In genomic region chr22:19923914-19924513, GRCh38 we compare ENCODE assay signal across 2 cellular contexts.
A peak's percentile ranks its signal among the peaks of the same experiment; 100 is the strongest.
TF ChIP-seq lines count a peak whose summit lies in the region.

No MANE protein-coding gene starts in this region.

TF ChIP-seq in HepG2, 621 proteins besides CTCF, POLR2A, EP300 and RAD21:
- peak; percentile 84 for TF ChIP-seq ZNF770 (CRISPR knock-in tag; IDR thresholded peaks at IDR 0.05)
- no peak for TF ChIP-seq ZNF33B (CRISPR knock-in tag; IDR thresholded peaks at IDR 0.05)
- TF ChIP-seq ZBTB33 (CRISPR knock-in tag; IDR thresholded peaks at IDR 0.05): peak; percentile 84
TF ChIP-seq in HepG2: peak in this region for 2.

TF ChIP-seq in K562, 482 proteins besides CTCF, POLR2A, EP300 and RAD21 (continues in another document):
- TF ChIP-seq NCOA4 (IDR thresholded peaks at IDR 0.05; ENCODE audit: partially characterized antibody) (no peak), ELF1 (tag; IDR thresholded peaks at IDR 0.05) (no peak), ELF2 (CRISPR knock-in tag; IDR thresholded peaks at IDR 0.05) (no peak), ZNF79 (CRISPR knock-in tag; IDR thresholded peaks at IDR 0.05; ENCODE audit: low read depth) (no peak), TEAD4 (IDR thresholded peaks at IDR 0.05; ENCODE audit: low read length) (no peak), TEAD4 (CRISPR knock-in tag; IDR thresholded peaks at IDR 0.05; ENCODE audit: borderline replicate concordance) (peak; percentile 79; the same call in 1 of the 2 replicates), MYC (IDR thresholded peaks at IDR 0.05; ENCODE audit: low read depth, low read length) (no peak), MYC (CRISPR knock-in tag; IDR thresholded peaks at IDR 0.05; ENCODE audit: borderline replicate concordance, low read depth) (0 out of 2 replicates have a peak, but pooled peaks have one; percentile 34), MTA1 (IDR thresholded peaks at IDR 0.05; ENCODE audit: borderline replicate concordance) (no peak), ZFP91 (CRISPR knock-in tag; IDR thresholded peaks at IDR 0.05) (peak; percentile 73; the same call in 1 of the 2 replicates), GABPA (tag; conservative IDR thresholded peaks at IDR 0.05; ENCODE audit: low read depth) (no peak), ZNF592 (IDR thresholded peaks at IDR 0.05) (no peak), ZNF766 (CRISPR knock-in tag; conservative IDR thresholded peaks at IDR 0.05) (no peak), MAFK (IDR thresholded peaks at IDR 0.05; ENCODE audit: low read length) (peak; percentile 33; the same call in 1 of the 2 replicates), ZNF316 (IDR thresholded peaks at IDR 0.05) (no peak), ZNF134 (CRISPR knock-in tag; conservative IDR thresholded peaks at IDR 0.05) (no peak), PURB (CRISPR knock-in tag; IDR thresholded peaks at IDR 0.05; ENCODE audit: low read depth) (0 out of 2 replicates have a peak, but pooled peaks have one; percentile 75), ZKSCAN3 (CRISPR knock-in tag; IDR thresholded peaks at IDR 0.05) (no peak), HDAC1 (IDR thresholded peaks at IDR 0.05) (no peak), USF1 (CRISPR knock-in tag; IDR thresholded peaks at IDR 0.05) (peak; percentile 58), MAFF (IDR thresholded peaks at IDR 0.05; ENCODE audit: low read length) (0 out of 2 replicates have a peak, but pooled peaks have one; percentile 13), JUNB (CRISPR knock-in tag; conservative IDR thresholded peaks at IDR 0.05) (no peak), GABPB1 (CRISPR knock-in tag; IDR thresholded peaks at IDR 0.05) (no peak), HDGF (IDR thresholded peaks at IDR 0.05) (no peak), SMC3 (conservative IDR thresholded peaks at IDR 0.05; ENCODE audit: insufficient read depth, low read depth, low read length) (no peak), ZNF644 (tag; IDR thresholded peaks at IDR 0.05; ENCODE audit: low read depth) (no peak), ZNF589 (CRISPR knock-in tag; IDR thresholded peaks at IDR 0.05; ENCODE audit: low read depth) (no peak), ARHGAP35 (IDR thresholded peaks at IDR 0.05; ENCODE audit: partially characterized antibody) (no peak), CTCFL (IDR thresholded peaks at IDR 0.05; ENCODE audit: borderline replicate concordance, insufficient read depth, low read depth, low read length, poor library complexity, severe bottlenecking) (no peak), RBM25 (IDR thresholded peaks at IDR 0.05; ENCODE audit: low read depth, low read length, severe bottlenecking) (no peak), ATF2 (CRISPR knock-in tag; IDR thresholded peaks at IDR 0.05) (no peak), ZNF263 (CRISPR knock-in tag; IDR thresholded peaks at IDR 0.05; ENCODE audit: borderline replicate concordance) (no peak), MLX (CRISPR knock-in tag; conservative IDR thresholded peaks at IDR 0.05) (0 out of 4 replicates have a peak, but pooled peaks of 1 of the 2 experiments have one; percentile 24), ZBTB40 (IDR thresholded peaks at IDR 0.05) (no peak), ZBTB40 (CRISPR knock-in tag; IDR thresholded peaks at IDR 0.05) (0 out of 2 replicates have a peak, but pooled peaks have one; percentile 3), ZBTB5 (IDR thresholded peaks at IDR 0.05) (no peak), ZNF212 (CRISPR knock-in tag; IDR thresholded peaks at IDR 0.05) (no peak), FOXA3 (CRISPR knock-in tag; conservative IDR thresholded peaks at IDR 0.05 in 1 of 2, IDR thresholded peaks at IDR 0.05 in 1 of 2) (0 out of 4 replicates have a peak, but pooled peaks of 1 of the 2 experiments have one; percentile 52), ZNF121 (CRISPR knock-in tag; conservative IDR thresholded peaks at IDR 0.05) (no peak)
